In genomic region chr4:150240011-150240410, GRCh38 we compare ENCODE assay signal across 16 cellular contexts.
"Had no signal": no experiment of that assay in that cellular context is flagged by ENCODE, and none has a peak within 500 bp of the region (broad histone marks: within the 10 kb centered on the region; RNA-seq: fewer than 3 reads in every experiment).

No MANE protein-coding gene starts in this region.

- FAIRE-seq: TTC549 had no signal

- H3K27ac ChIP-seq: body of pancreas, coronary artery, parathyroid adenoma had no signal

- H3K27me3 ChIP-seq: body of pancreas had no signal

- H3K4me1 ChIP-seq: parathyroid adenoma had no signal

- H3K79me2 ChIP-seq: parathyroid adenoma had no signal

- H3K4me3 ChIP-seq: body of pancreas, coronary artery had no signal

- ATAC-seq: activated CD4-positive, alpha-beta T cell treated with anti-CD3 and anti-CD28 coated beads for 36 hours; body of pancreas; left cardiac atrium; natural killer cell had no signal

- H2AFZ ChIP-seq: parathyroid adenoma had no signal

- DNase-seq: activated CD4-positive, alpha-beta memory T cell treated with anti-CD3 and anti-CD28 coated beads for 36 hours; activated CD4-positive, alpha-beta T cell treated with anti-CD3 and anti-CD28 coated beads for 36 hours; activated gamma-delta T cell treated with Interleukin-2 at 50 U/mL for 16 hours; activated naive CD8-positive, alpha-beta T cell treated with anti-CD3 and anti-CD28 coated beads for 36 hours; activated T-cell treated with anti-CD3 and anti-CD28 coated beads for 4 hours; amniotic stem cell; body of pancreas; immature natural killer cell; left cardiac atrium; natural killer cell; stimulated activated CD8-positive, alpha-beta memory T cell treated with anti-CD3 and anti-CD28 coated beads, Interleukin-4, amount 100 ng/mL, for 48 hours; stimulated activated naive CD4-positive, alpha-beta T cell; SW 1271 had no signal

- H3K9ac ChIP-seq: parathyroid adenoma had no signal

- H3K9me3 ChIP-seq: body of pancreas had no signal
